10 cellular contexts compared by ENCODE assay signal in the genomic region with DNA sequence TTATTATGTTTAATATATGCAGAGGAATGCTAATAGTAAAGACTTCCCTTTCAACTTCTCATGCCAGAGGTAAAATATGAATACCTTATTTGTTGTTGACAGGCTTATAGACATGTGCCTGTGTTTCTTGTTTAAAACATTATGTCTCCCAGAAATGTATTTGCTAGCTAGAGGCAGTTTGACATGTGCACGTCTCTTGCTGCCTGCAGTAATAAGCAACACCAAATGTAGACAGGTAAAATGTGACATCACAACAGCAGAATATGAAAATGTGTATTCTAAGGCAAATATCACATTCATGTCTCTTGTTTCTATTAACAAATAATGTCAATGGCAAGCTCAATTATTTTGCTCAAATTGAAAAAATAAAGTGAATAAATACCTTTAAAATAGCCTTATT.
A peak's percentile ranks its signal among the peaks of the same experiment; 100 is the strongest.
ATAC-seq and TF ChIP-seq lines count a peak whose summit lies in the region.
"Had no signal": no experiment of that assay in that cellular context is flagged by ENCODE, and none has a peak within 500 bp of the region (broad histone marks: within the 10 kb centered on the region; RNA-seq: fewer than 3 reads in every experiment).

No MANE protein-coding gene starts in this region.

- H3K79me2 ChIP-seq in neural cell (replicated peaks; ENCODE audit: insufficient read depth, low read length) = no peaks in the 10 kb centered on the region

- TF ChIP-seq RAD21 in neural cell (conservative IDR thresholded peaks at IDR 0.05) = no peak

- no peaks in the 10 kb centered on the region for H4K20me1 ChIP-seq in neural cell (ENCODE audit: insufficient read depth)
- H4K20me1 ChIP-seq: BLaER1; BLaER1 treated with 17β-estradiol and CSF1 and Interleukin-3, amounts not matched to agents 10 nM and 100 nM had no signal

- H3K9me2 ChIP-seq in neural cell (ENCODE audit: insufficient read depth, low read length) = no peaks in the 10 kb centered on the region

- H3K4me3 ChIP-seq in neural cell (ENCODE audit: low read length) = no peak overlapping the region
- H3K4me3 ChIP-seq: A549; BLaER1; BLaER1 treated with 17β-estradiol and CSF1 and Interleukin-3, amounts not matched to agents 10 nM and 100 nM had no signal

- peak; percentile 92 for TF ChIP-seq EP300 in neural cell (conservative IDR thresholded peaks at IDR 0.05; ENCODE audit: poor library complexity, severe bottlenecking)

- H3K27me3 ChIP-seq in neural cell (ENCODE audit: insufficient read depth, low read depth, low read length) = no peaks in the 10 kb centered on the region
- H3K27me3 ChIP-seq: BE2C; BLaER1; BLaER1 treated with 17β-estradiol and CSF1 and Interleukin-3, amounts not matched to agents 10 nM and 100 nM had no signal

- H3K4me2 ChIP-seq in neural cell (ENCODE audit: low read length) = no peak overlapping the region
- H3K4me2 ChIP-seq: A549; BLaER1; BLaER1 treated with 17β-estradiol and CSF1 and Interleukin-3, amounts not matched to agents 10 nM and 100 nM had no signal

- no peak for TF ChIP-seq CTCF in neural cell (IDR thresholded peaks at IDR 0.05; ENCODE audit: poor library complexity, severe bottlenecking)

- no peaks in the 10 kb centered on the region for H3K9me3 ChIP-seq in neural cell (ENCODE audit: low read length)
- H3K9me3 ChIP-seq: A549; BE2C; BLaER1; BLaER1 treated with 17β-estradiol and CSF1 and Interleukin-3, amounts not matched to agents 10 nM and 100 nM; Caco-2 had no signal

- no peak overlapping the region for H2AFZ ChIP-seq in neural cell (ENCODE audit: low read depth, low read length)

- H3K27ac ChIP-seq in neural cell (ENCODE audit: low read length) = no peak overlapping the region
- H3K27ac ChIP-seq: 22Rv1; A549; BLaER1; BLaER1 treated with 17β-estradiol and CSF1 and Interleukin-3, amounts not matched to agents 10 nM and 100 nM; C4-2B had no signal

- no peak for ATAC-seq in HG03025 (IDR thresholded peaks at IDR 0.05; ENCODE audit: low FRiP score, unreplicated experiment)
- ATAC-seq: A549; CD8-positive, alpha-beta T cell had no signal

- no peak overlapping the region for H3K9ac ChIP-seq in neural cell (ENCODE audit: low read length)
- H3K9ac ChIP-seq: BLaER1; BLaER1 treated with 17β-estradiol and CSF1 and Interleukin-3, amounts not matched to agents 10 nM and 100 nM had no signal

- H3K36me3 ChIP-seq in neural cell (ENCODE audit: insufficient read depth, low read length) = no peaks in the 10 kb centered on the region
- H3K36me3 ChIP-seq: BE2C; BLaER1; BLaER1 treated with 17β-estradiol and CSF1 and Interleukin-3, amounts not matched to agents 10 nM and 100 nM had no signal

- no peaks in the 10 kb centered on the region for H3F3A ChIP-seq in neural cell (ENCODE audit: insufficient read depth, low read length, poor library complexity, severe bottlenecking)

TF ChIP-seq in neural cell, 6 proteins besides CTCF, POLR2A, EP300 and RAD21:
- TF ChIP-seq EZH2 (IDR thresholded peaks at IDR 0.05; ENCODE audit: borderline replicate concordance, insufficient read depth, low read length, poor library complexity, severe bottlenecking) (no peak), MXI1 (conservative IDR thresholded peaks at IDR 0.05; ENCODE audit: poor library complexity, severe bottlenecking) (no peak), TAF1 (IDR thresholded peaks at IDR 0.05; ENCODE audit: low read depth) (no peak), POLR2AphosphoS5 (IDR thresholded peaks at IDR 0.05) (peak; percentile 73), SMC3 (conservative IDR thresholded peaks at IDR 0.05; ENCODE audit: poor library complexity) (no peak)
- TF ChIP-seq, protein P1, sequence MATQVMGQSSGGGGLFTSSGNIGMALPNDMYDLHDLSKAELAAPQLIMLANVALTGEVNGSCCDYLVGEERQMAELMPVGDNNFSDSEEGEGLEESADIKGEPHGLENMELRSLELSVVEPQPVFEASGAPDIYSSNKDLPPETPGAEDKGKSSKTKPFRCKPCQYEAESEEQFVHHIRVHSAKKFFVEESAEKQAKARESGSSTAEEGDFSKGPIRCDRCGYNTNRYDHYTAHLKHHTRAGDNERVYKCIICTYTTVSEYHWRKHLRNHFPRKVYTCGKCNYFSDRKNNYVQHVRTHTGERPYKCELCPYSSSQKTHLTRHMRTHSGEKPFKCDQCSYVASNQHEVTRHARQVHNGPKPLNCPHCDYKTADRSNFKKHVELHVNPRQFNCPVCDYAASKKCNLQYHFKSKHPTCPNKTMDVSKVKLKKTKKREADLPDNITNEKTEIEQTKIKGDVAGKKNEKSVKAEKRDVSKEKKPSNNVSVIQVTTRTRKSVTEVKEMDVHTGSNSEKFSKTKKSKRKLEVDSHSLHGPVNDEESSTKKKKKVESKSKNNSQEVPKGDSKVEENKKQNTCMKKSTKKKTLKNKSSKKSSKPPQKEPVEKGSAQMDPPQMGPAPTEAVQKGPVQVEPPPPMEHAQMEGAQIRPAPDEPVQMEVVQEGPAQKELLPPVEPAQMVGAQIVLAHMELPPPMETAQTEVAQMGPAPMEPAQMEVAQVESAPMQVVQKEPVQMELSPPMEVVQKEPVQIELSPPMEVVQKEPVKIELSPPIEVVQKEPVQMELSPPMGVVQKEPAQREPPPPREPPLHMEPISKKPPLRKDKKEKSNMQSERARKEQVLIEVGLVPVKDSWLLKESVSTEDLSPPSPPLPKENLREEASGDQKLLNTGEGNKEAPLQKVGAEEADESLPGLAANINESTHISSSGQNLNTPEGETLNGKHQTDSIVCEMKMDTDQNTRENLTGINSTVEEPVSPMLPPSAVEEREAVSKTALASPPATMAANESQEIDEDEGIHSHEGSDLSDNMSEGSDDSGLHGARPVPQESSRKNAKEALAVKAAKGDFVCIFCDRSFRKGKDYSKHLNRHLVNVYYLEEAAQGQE (IDR thresholded peaks at IDR 0.05; ENCODE audit: borderline replicate concordance) = no peak
